8 cellular contexts compared by ENCODE assay signal in genomic region chr16:578870-579405, GRCh38. TPM values are rescaled to one million over a fixed set of nuclear protein-coding genes. Genes with fewer than 3 reads are reported as not detected.
DNase-seq lines count a peak whose midpoint lies in the region; ATAC-seq, FAIRE-seq and TF ChIP-seq lines count a peak whose summit lies in the region.

No MANE protein-coding gene starts in this region.

- TF ChIP-seq RAD21 in SK-N-SH (IDR thresholded peaks at IDR 0.05; ENCODE audit: low read length): peak; percentile 46

- TF ChIP-seq EP300 in SK-N-SH (IDR thresholded peaks at IDR 0.05; ENCODE audit: borderline replicate concordance in 1 of 2, low read depth in 1 of 2, low read length in 1 of 2): no peak

- H3K4me2 ChIP-seq in SK-N-SH: no peak overlapping the region

- no peaks in the 10 kb centered on the region for H3F3A ChIP-seq in SK-N-SH (replicated peaks; ENCODE audit: insufficient read depth)

- peak; percentile 78 for TF ChIP-seq CTCF in AG10803 (conservative IDR thresholded peaks at IDR 0.05; ENCODE audit: low read length)
- TF ChIP-seq CTCF in SK-N-SH (IDR thresholded peaks at IDR 0.05): peak; percentile 46
- TF ChIP-seq CTCF in adrenal gland (IDR thresholded peaks at IDR 0.05): peak; percentile 71 to 95 (median 86)

- POLR2A ChIA-PET in SK-N-SH (lab: Yijun Ruan, JAX): no interaction called here

- no peaks in the 10 kb centered on the region for H3K79me2 ChIP-seq in SK-N-SH (ENCODE audit: insufficient read depth)

- H3K9ac ChIP-seq in SK-N-SH: no peak overlapping the region

- 96% methylated on average over 26 of the region's 34 CpGs for WGBS in SK-N-SH (ENCODE audit: low lambda C conversion rate)
- WGBS in adrenal gland, 4 donors: 15 to 53% (median 37%) methylated on average over 3 to 34 of the region's 34 CpGs
- 9 to 14% (median 11%) methylated on average over 29 to 34 of the region's 34 CpGs for WGBS in small intestine, 3 donors

- H3K27me3 ChIP-seq in H7 (ENCODE audit: control insufficient read depth, insufficient read depth, low read length): no peaks in the 10 kb centered on the region
- H3K27me3 ChIP-seq in SK-N-SH (ENCODE audit: insufficient read depth): no peaks in the 10 kb centered on the region
- no peaks in the 10 kb centered on the region for H3K27me3 ChIP-seq in adrenal gland
- H3K27me3 ChIP-seq in small intestine (ENCODE audit: control insufficient read depth in 2 of 2, insufficient read depth in 2 of 2, low read length in 2 of 2): no peaks in the 10 kb centered on the region

- H3K4me3 ChIP-seq in AG10803 (ENCODE audit: low read length): peak overlapping the region; percentile 38; the same call in 1 of the 2 replicates
- H3K4me3 ChIP-seq in H7 (ENCODE audit: insufficient read depth, low read depth, low read length): peak overlapping the region; percentile 40; the same call in 1 of the 2 replicates
- H3K4me3 ChIP-seq in SK-N-SH (ENCODE audit: low read depth in 2 of 2, low read length in 1 of 2): no peak overlapping the region; a peak in 1 of 4 replicates
- H3K4me3 ChIP-seq in adrenal gland: no peak overlapping the region
- no peak overlapping the region for H3K4me3 ChIP-seq in small intestine (ENCODE audit: low read depth in 1 of 2, low read length in 2 of 2)

- no peak for ATAC-seq in HG02798 (IDR thresholded peaks at IDR 0.05; ENCODE audit: poor library complexity, unreplicated experiment)

- intact Hi-C loops in adrenal gland (cut with DNase I): loop anchor here in 1 of 2 donors (5.0 kb wide), 1 partner anchor 78 kb away; no protein-coding TSS in a partner anchor

- peaks cover 3% of the 10 kb centered on the region; the same call in 1 of the 2 replicates for H3K36me3 ChIP-seq in H7 (replicated peaks; ENCODE audit: control insufficient read depth, insufficient read depth, low read length)
- H3K36me3 ChIP-seq in SK-N-SH (replicated peaks in 1 of 2; ENCODE audit: control insufficient read depth in 1 of 2, insufficient read depth in 2 of 2, low read length in 1 of 2): peaks cover 0 to 43% of the 10 kb centered on the region in 2 experiments
- peaks cover 0 to 21% of the 10 kb centered on the region in 2 donors for H3K36me3 ChIP-seq in adrenal gland (replicated peaks in 1 of 2)
- H3K36me3 ChIP-seq in small intestine (ENCODE audit: control insufficient read depth in 2 of 2, insufficient read depth in 2 of 2, low read length in 2 of 2): no peaks in the 10 kb centered on the region

- CTCF ChIA-PET in SK-N-SH (lab: Yijun Ruan, JAX): interaction anchor here (1.0 to 1.4 kb wide), 3 partner anchors 10 to 81 kb away, joined by 3 to 4 read pairs (median 3); no protein-coding TSS in a partner anchor

- H3K27ac ChIP-seq in SK-N-SH (ENCODE audit: low read depth in 2 of 2, low read length in 1 of 2) (no peak overlapping the region), adrenal gland (no peak overlapping the region), small intestine (ENCODE audit: low read depth in 1 of 2, low read length in 1 of 2) (no peak overlapping the region)

- no peak for TF ChIP-seq POLR2A in adrenal gland (IDR thresholded peaks at IDR 0.05)

- no peaks in the 10 kb centered on the region for H3K9me3 ChIP-seq in SK-N-SH
- H3K9me3 ChIP-seq in adrenal gland (replicated peaks in 1 of 3): no peaks in the 10 kb centered on the region
- H3K9me3 ChIP-seq in small intestine (ENCODE audit: control insufficient read depth, low read depth): no peaks in the 10 kb centered on the region

- H3K9me2 ChIP-seq in SK-N-SH: no peaks in the 10 kb centered on the region

- DNase-seq in AG10803 (ENCODE audit: low read depth): peak; percentile 76
- peak; percentile 96 for DNase-seq in H7
- DNase-seq in SK-N-SH: peak; percentile 77
- DNase-seq in adrenal gland: peak; percentile 73 to 88 (median 83)
- peak; percentile 84 for DNase-seq in hepatic stellate cell (ENCODE audit: low spot score)
- DNase-seq in small intestine: peak; percentile 83
- no peak for DNase-seq in DMS79 treated with DMSO at 0.1 percent for 48 hours (lab: John Stamatoyannopoulos, UW)

- no peak overlapping the region for H2AFZ ChIP-seq in SK-N-SH (ENCODE audit: low read depth)

- no peaks in the 10 kb centered on the region for H4K20me1 ChIP-seq in SK-N-SH (ENCODE audit: insufficient read depth)

- no peak for FAIRE-seq in small intestine (lab: Jason Lieb, UNC)

- H3K4me1 ChIP-seq in SK-N-SH (ENCODE audit: control insufficient read depth in 1 of 2, insufficient read depth in 2 of 2, low read depth in 1 of 2, low read length in 1 of 2) (no peaks in the 10 kb centered on the region), adrenal gland (replicated peaks in 1 of 2) (no peaks in the 10 kb centered on the region), small intestine (ENCODE audit: control insufficient read depth in 2 of 2, insufficient read depth in 1 of 2, low read depth in 1 of 2, low read length in 1 of 2) (no peaks in the 10 kb centered on the region)

TF ChIP-seq in SK-N-SH, 30 proteins besides CTCF, POLR2A, EP300 and RAD21:
- TF ChIP-seq YY1 (IDR thresholded peaks at IDR 0.05; ENCODE audit: low read depth) (no peak), GABPA (IDR thresholded peaks at IDR 0.05; ENCODE audit: low read depth) (no peak), SMC3 (IDR thresholded peaks at IDR 0.05; ENCODE audit: low read depth, low read length) (0 out of 2 replicates have a peak, but pooled peaks have one; percentile 6)
- TF ChIP-seq, protein P1, sequence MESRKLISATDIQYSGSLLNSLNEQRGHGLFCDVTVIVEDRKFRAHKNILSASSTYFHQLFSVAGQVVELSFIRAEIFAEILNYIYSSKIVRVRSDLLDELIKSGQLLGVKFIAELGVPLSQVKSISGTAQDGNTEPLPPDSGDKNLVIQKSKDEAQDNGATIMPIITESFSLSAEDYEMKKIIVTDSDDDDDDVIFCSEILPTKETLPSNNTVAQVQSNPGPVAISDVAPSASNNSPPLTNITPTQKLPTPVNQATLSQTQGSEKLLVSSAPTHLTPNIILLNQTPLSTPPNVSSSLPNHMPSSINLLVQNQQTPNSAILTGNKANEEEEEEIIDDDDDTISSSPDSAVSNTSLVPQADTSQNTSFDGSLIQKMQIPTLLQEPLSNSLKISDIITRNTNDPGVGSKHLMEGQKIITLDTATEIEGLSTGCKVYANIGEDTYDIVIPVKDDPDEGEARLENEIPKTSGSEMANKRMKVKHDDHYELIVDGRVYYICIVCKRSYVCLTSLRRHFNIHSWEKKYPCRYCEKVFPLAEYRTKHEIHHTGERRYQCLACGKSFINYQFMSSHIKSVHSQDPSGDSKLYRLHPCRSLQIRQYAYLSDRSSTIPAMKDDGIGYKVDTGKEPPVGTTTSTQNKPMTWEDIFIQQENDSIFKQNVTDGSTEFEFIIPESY (IDR thresholded peaks at IDR 0.05; ENCODE audit: borderline replicate concordance, low read depth): peak; percentile 50; the same call in 1 of the 2 replicates

RNA-seq across cellular contexts. Expression of gene PIGQ, which starts 9.2 kb away (rescaled TPM):
- total RNA-seq in H7 (2014; rRNA removed; shearing (Covaris generic)): 42.2 and 44.6 TPM in 2 replicates
- polyA plus RNA-seq in SK-N-SH (2012; rRNA removed): 38.7 and 41.0 TPM in 2 replicates
- polyA plus RNA-seq in SK-N-SH (2012; cell fraction: cytosol; rRNA removed): 12.1 and 22.4 TPM in 2 replicates
- 154 and 238 TPM in 2 replicates for polyA plus RNA-seq in SK-N-SH (2012; cell fraction: nucleus; rRNA removed)
- total RNA-seq in adrenal gland: 100 to 1,000 TPM in 1 of 8 donors, 10 to 100 TPM in 7; 37.4 to 107 (median 81.0) TPM
- 100 to 1,000 TPM in 2 of 3 donors, 10 to 100 TPM in 1; 12.7 to 317 (median 111) TPM for polyA plus RNA-seq in adrenal gland
- polyA plus RNA-seq in small intestine: 10 to 100 TPM; 26.8 to 43.5 (median 29.2) TPM

RNA-seq across cellular contexts. Expression of gene RAB40C, which starts 10.9 kb away (rescaled TPM):
- 26.3 and 26.4 TPM in 2 replicates for total RNA-seq in H7 (2014; rRNA removed; shearing (Covaris generic))
- 12.1 and 13.0 TPM in 2 replicates for polyA plus RNA-seq in SK-N-SH (2012; rRNA removed)
- 5.0 and 8.5 TPM in 2 replicates for polyA plus RNA-seq in SK-N-SH (2012; cell fraction: cytosol; rRNA removed)
- 26.7 and 31.3 TPM in 2 replicates for polyA plus RNA-seq in SK-N-SH (2012; cell fraction: nucleus; rRNA removed)
- total RNA-seq in adrenal gland: 10 to 100 TPM in 7 of 8 donors, 1 to 10 TPM in 1; 6.0 to 20.9 (median 15.8) TPM
- polyA plus RNA-seq in adrenal gland: 10 to 100 TPM in 2 of 3 donors, 1 to 10 TPM in 1; 2.3 to 36.2 (median 19.1) TPM
- 10 to 100 TPM; 28.9 to 49.0 (median 39.7) TPM for polyA plus RNA-seq in small intestine

RNA-seq across cellular contexts. Expression of gene NHLRC4, which starts 12.1 kb away (rescaled TPM):
- total RNA-seq in H7 (2014; rRNA removed; shearing (Covaris generic)): 1.1 TPM in 2 replicates
- polyA plus RNA-seq in SK-N-SH (2012; rRNA removed): 0.69 and 0.70 TPM in 2 replicates
- polyA plus RNA-seq in SK-N-SH (2012; cell fraction: cytosol; rRNA removed): 0.40 and 0.58 TPM in 2 replicates
- 1.4 and 1.8 TPM in 2 replicates for polyA plus RNA-seq in SK-N-SH (2012; cell fraction: nucleus; rRNA removed)
- total RNA-seq in adrenal gland: 10 to 100 TPM in 5 of 8 donors, 1 to 10 TPM in 3; 1.6 to 22.3 (median 13.5) TPM
- polyA plus RNA-seq in adrenal gland: 1 to 10 TPM in 2 of 3 donors, under 1 TPM in 1; 0.57 to 7.2 (median 3.3) TPM
- polyA plus RNA-seq in small intestine: under 1 TPM in 2 of 3 donors, not detected in 1; 0.45 to 0.79 TPM

RNA-seq across cellular contexts. Expression of gene PRR35, which starts 18.7 kb away (rescaled TPM):
- total RNA-seq in H7 (2014; rRNA removed; shearing (Covaris generic)): 0.28 and 0.85 TPM in 2 replicates
- polyA plus RNA-seq in SK-N-SH (2012; rRNA removed) (not detected in 2 replicates), adrenal gland (not detected), small intestine (not detected)
- polyA plus RNA-seq in SK-N-SH (2012; cell fraction: cytosol; rRNA removed): not detected in 2 replicates
- polyA plus RNA-seq in SK-N-SH (2012; cell fraction: nucleus; rRNA removed): 0.06 and 0.11 TPM in 2 replicates
- not detected for total RNA-seq in adrenal gland

RNA-seq across cellular contexts. Expression of gene CAPN15, which starts 51.4 kb away (rescaled TPM):
- total RNA-seq in H7 (2014; rRNA removed; shearing (Covaris generic)): 80.6 and 87.5 TPM in 2 replicates
- 19.5 and 22.9 TPM in 2 replicates for polyA plus RNA-seq in SK-N-SH (2012; rRNA removed)
- 6.5 and 13.1 TPM in 2 replicates for polyA plus RNA-seq in SK-N-SH (2012; cell fraction: cytosol; rRNA removed)
- 68.3 and 93.4 TPM in 2 replicates for polyA plus RNA-seq in SK-N-SH (2012; cell fraction: nucleus; rRNA removed)
- 10 to 100 TPM; 26.3 to 45.8 (median 43.0) TPM for total RNA-seq in adrenal gland
- polyA plus RNA-seq in adrenal gland: 10 to 100 TPM in 2 of 3 donors, 1 to 10 TPM in 1; 2.3 to 91.8 (median 56.8) TPM
- 100 to 1,000 TPM in 1 of 3 donors, 10 to 100 TPM in 2; 64.5 to 105 (median 75.9) TPM for polyA plus RNA-seq in small intestine

Comparison
In these comparisons a context has a peak if more than half of its experiments do, and no peak if none do; other contexts are left out.
1. H3K4me3 ChIP-seq: peak in AG10803 (single experiment) and H7 (single experiment); none in SK-N-SH (0 of 2), adrenal gland (0 of 4) and small intestine (0 of 2).
2. Peak in every context shown above with its lines, with median percentiles within 50 percentile points of each other: CTCF ChIP-seq.